In the genomic region with DNA sequence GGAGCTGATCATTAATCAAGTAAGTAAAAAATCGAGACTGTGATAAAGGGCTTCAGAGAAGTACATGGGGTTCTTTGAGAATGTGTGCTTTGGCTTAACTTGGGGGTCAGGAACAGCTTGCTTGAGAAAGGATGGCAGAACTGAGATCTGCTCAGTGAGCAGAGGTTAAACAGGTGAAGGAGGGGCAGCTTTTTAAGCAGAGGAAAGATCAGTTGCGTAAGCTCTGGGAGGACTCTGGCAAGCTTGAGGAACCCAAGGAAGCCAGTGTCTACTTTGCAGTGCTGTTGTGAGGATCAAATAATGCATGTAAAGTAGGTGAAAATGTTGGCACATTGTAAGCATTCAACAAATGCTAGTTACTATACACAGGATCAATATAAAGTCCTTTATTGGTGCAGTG, we compare ENCODE assay signal across 33 cellular contexts. TPM values are rescaled to one million over a fixed set of nuclear protein-coding genes. Genes with fewer than 3 reads are reported as not detected.
"Had no signal": no experiment of that assay in that cellular context is flagged by ENCODE, and none has a peak within 500 bp of the region (broad histone marks: within the 10 kb centered on the region; RNA-seq: fewer than 3 reads in every experiment).

No MANE protein-coding gene starts in this region.

- H3K27ac ChIP-seq: ascending aorta, breast epithelium, cardiac muscle cell, colonic mucosa, dorsolateral prefrontal cortex had no signal

- H3K27me3 ChIP-seq: ascending aorta, cardiac muscle cell, colonic mucosa had no signal

- FAIRE-seq: frontal cortex had no signal

- ATAC-seq: activated CD4-positive, alpha-beta T cell treated with anti-CD3 and anti-CD28 coated beads for 36 hours; activated CD8-positive, alpha-beta memory T cell treated with anti-CD3 and anti-CD28 coated beads, Interleukin-2, amount 10 ng/mL, durations not matched to agents 7 days and 5 days; activated CD8-positive, alpha-beta T cell treated with anti-CD3 and anti-CD28 coated beads, Interleukin-2, amount 10 ng/mL, durations not matched to agents 7 days and 5 days; activated naive CD4-positive, alpha-beta T cell treated with anti-CD3 and anti-CD28 coated beads, Interleukin-2, amount 50 U/mL, for 72 hours; activated T-cell treated with anti-CD3 and anti-CD28 coated beads, Interleukin-2, amount 50 U/mL, for 72 hours; esophagus mucosa; T-helper 17 cell had no signal

- H3K4me1 ChIP-seq: ascending aorta, breast epithelium, colonic mucosa had no signal

- H3K36me3 ChIP-seq: ascending aorta, breast epithelium, cardiac muscle cell, colonic mucosa had no signal

- H3K9me3 ChIP-seq: breast epithelium, colonic mucosa had no signal

- DNase-seq: activated CD4-positive, alpha-beta memory T cell treated with anti-CD3 and anti-CD28 coated beads for 36 hours; activated CD4-positive, alpha-beta T cell treated with anti-CD3 and anti-CD28 coated beads for 36 hours; activated CD4-positive, alpha-beta T cell treated with anti-CD3 and anti-CD28 coated beads, Interleukin-2, amount 10 ng/mL, durations not matched to agents 24 days and 14 days; activated CD4-positive, CD25-positive, alpha-beta regulatory T cell; activated CD4-positive, CD25-positive, alpha-beta regulatory T cell treated with anti-CD3 and anti-CD28 coated beads, Interleukin-2, amount 50 U/mL, for 72 hours; activated CD8-positive, alpha-beta memory T cell treated with anti-CD3 and anti-CD28 coated beads, Interleukin-2, amount 10 ng/mL, durations not matched to agents 7 days and 5 days; activated CD8-positive, alpha-beta memory T cell treated with anti-CD3 and anti-CD28 coated beads, Interleukin-2, amount 50 U/mL, for 4 hours; activated CD8-positive, alpha-beta T cell treated with anti-CD3 and anti-CD28 coated beads, Interleukin-2, amount 10 ng/mL, durations not matched to agents 7 days and 5 days; activated gamma-delta T cell; activated naive CD4-positive, alpha-beta T cell; activated naive CD4-positive, alpha-beta T cell treated with anti-CD3 and anti-CD28 coated beads, Interleukin-2, amount 10 ng/mL, durations not matched to agents 7 days and 5 days; activated naive CD8-positive, alpha-beta T cell treated with anti-CD3 and anti-CD28 coated beads, Interleukin-2, amount 10 ng/mL, durations not matched to agents 7 days and 5 days; activated T-cell treated with anti-CD3 and anti-CD28 coated beads, Interleukin-2, amount 50 U/mL, for 1 hour; activated T-cell treated with anti-CD3 and anti-CD28 coated beads, Interleukin-2, amount 50 U/mL, for 72 hours; central memory CD4-positive, alpha-beta T cell; cerebellar nuclear complex; colonic mucosa; dorsolateral prefrontal cortex; effector memory CD4-positive, alpha-beta T cell; endodermal cell; foreskin fibroblast; head of caudate nucleus; T-helper 1 cell; T-helper 17 cell; T1000 had no signal

- H3K4me3 ChIP-seq: ascending aorta, breast epithelium, cardiac muscle cell, colonic mucosa, dorsolateral prefrontal cortex had no signal

RNA-seq across cellular contexts. Expression of gene WIF1, which starts 30.6 kb away (rescaled TPM):
- total RNA-seq: activated CD4-positive, alpha-beta T cell treated with anti-CD3 and anti-CD28 coated beads for 36 hours; activated CD4-positive, alpha-beta T cell treated with anti-CD3 and anti-CD28 coated beads, Interleukin-2, amount 10 ng/mL, durations not matched to agents 24 days and 14 days; activated CD8-positive, alpha-beta memory T cell treated with anti-CD3 and anti-CD28 coated beads for 36 hours; activated CD8-positive, alpha-beta memory T cell treated with anti-CD3 and anti-CD28 coated beads, Interleukin-2, amount 10 ng/mL, durations not matched to agents 7 days and 5 days; activated CD8-positive, alpha-beta T cell treated with anti-CD3 and anti-CD28 coated beads, Interleukin-2, amount 10 ng/mL, durations not matched to agents 7 days and 5 days; activated naive CD4-positive, alpha-beta T cell treated with anti-CD3 and anti-CD28 coated beads, Interleukin-2, amount 50 U/mL, for 72 hours; activated naive CD8-positive, alpha-beta T cell treated with anti-CD3 and anti-CD28 coated beads, Interleukin-2, amount 10 ng/mL, durations not matched to agents 7 days and 5 days; ascending aorta; cardiac muscle cell; endodermal cell; epithelial cell of proximal tubule; T-helper 17 cell had no signal
- polyA plus RNA-seq: cardiac muscle cell had no signal
